In genomic region chr17:21177401-21177800, GRCh38 we compare ENCODE assay signal across 20 cellular contexts. TPM values are rescaled to one million over a fixed set of nuclear protein-coding genes. Genes with fewer than 3 reads are reported as not detected.
DNase-seq lines count a peak whose midpoint lies in the region; ATAC-seq and TF ChIP-seq lines count a peak whose summit lies in the region.
"Had no signal": no experiment of that assay in that cellular context is flagged by ENCODE, and none has a peak within 500 bp of the region (broad histone marks: within the 10 kb centered on the region; RNA-seq: fewer than 3 reads in every experiment).

No MANE protein-coding gene starts in this region.

- no peaks in the 10 kb centered on the region for H4K20me1 ChIP-seq in GM23338 (replicated peaks; ENCODE audit: insufficient read depth)

- H3K36me3 ChIP-seq in GM23338 (ENCODE audit: insufficient read depth), result no peaks in the 10 kb centered on the region
- peaks cover 9 to 76% (median 37%) of the 10 kb centered on the region in 4 donors for H3K36me3 ChIP-seq in esophagus muscularis mucosa
- peaks cover 11 to 75% (median 58%) of the 10 kb centered on the region in 4 donors for H3K36me3 ChIP-seq in stomach
- H3K36me3 ChIP-seq: SJCRH30 had no signal

- no peak overlapping the region for H3K4me2 ChIP-seq in GM23338
- H3K4me2 ChIP-seq: KMS-11, PC-9 had no signal

- peaks cover 9% of the 10 kb centered on the region for H3K36me3 Mint-ChIP-seq in GM23338 (ENCODE audit: low read depth)

- no peaks in the 10 kb centered on the region for H3K9me3 ChIP-seq in esophagus muscularis mucosa
- H3K9me3 ChIP-seq in stomach, result no peaks in the 10 kb centered on the region
- H3K9me3 ChIP-seq: SJCRH30 had no signal

- no peaks in the 10 kb centered on the region for H3K4me1 Mint-ChIP-seq in GM23338

- H3K4me1 ChIP-seq in GM23338 (ENCODE audit: insufficient read depth), result no peaks in the 10 kb centered on the region
- peaks cover 5 to 23% (median 7%) of the 10 kb centered on the region in 4 donors for H3K4me1 ChIP-seq in esophagus muscularis mucosa
- peaks cover 0 to 9% (median 0%) of the 10 kb centered on the region in 4 donors for H3K4me1 ChIP-seq in stomach
- H3K4me1 ChIP-seq: SJCRH30 had no signal

- TF ChIP-seq POLR2A in esophagus muscularis mucosa (IDR thresholded peaks at IDR 0.05; ENCODE audit: low read depth) (no peak), stomach (IDR thresholded peaks at IDR 0.05) (no peak)

- H3K27ac ChIP-seq in GM23338 (ENCODE audit: low read depth) (no peak overlapping the region), esophagus muscularis mucosa (replicated peaks in 1 of 4) (no peak overlapping the region), stomach (no peak overlapping the region)
- H3K27ac ChIP-seq: C4-2B, KMS-11, PC-9, RWPE1, SJCRH30 had no signal

- H3F3A ChIP-seq in GM23338 (replicated peaks; ENCODE audit: low read depth), result no peaks in the 10 kb centered on the region

- H3K9me3 Mint-ChIP-seq in GM23338, result no peaks in the 10 kb centered on the region
- H3K9me3 Mint-ChIP-seq: HFFc6 had no signal

- no peaks in the 10 kb centered on the region for H3K9me2 ChIP-seq in GM23338 (ENCODE audit: insufficient read depth)

- H3K4me3 ChIP-seq in GM23338 (no peak overlapping the region), esophagus muscularis mucosa (no peak overlapping the region), stomach (no peak overlapping the region)
- H3K4me3 ChIP-seq: PC-9, SJCRH30 had no signal

- TF ChIP-seq CTCF in GM23338 (conservative IDR thresholded peaks at IDR 0.05; ENCODE audit: low read depth in 2 of 2) (no peak), esophagus muscularis mucosa (IDR thresholded peaks at IDR 0.05) (no peak), stomach (IDR thresholded peaks at IDR 0.05) (no peak)

- no peak overlapping the region for H3K4me3 Mint-ChIP-seq in GM23338
- H3K4me3 Mint-ChIP-seq: HFFc6 had no signal

- ATAC-seq in GM23338, result no peak
- ATAC-seq in Right ventricle myocardium superior (ENCODE audit: poor library complexity), result no peak

- H3K27me3 Mint-ChIP-seq in GM23338 (ENCODE audit: insufficient read depth, low read depth, poor library complexity), result peaks cover 2% of the 10 kb centered on the region

- 95% methylated on average over 8 of the region's 8 CpGs for WGBS in esophagus muscularis mucosa
- 94 to 97% (median 96%) methylated on average over 7 to 8 of the region's 8 CpGs for WGBS in stomach, 5 donors

- DNase-seq in AG20443 (ENCODE audit: low spot score) (peak; percentile 3), GM23338 (ENCODE audit: low spot score) (no peak), esophagus muscularis mucosa (ENCODE audit: extremely low spot score) (peak; percentile 83), stomach (peak; percentile 0), Right ventricle myocardium superior (no peak), SIG-M5 (lab: John Stamatoyannopoulos, UW) (no peak)
- no peak for DNase-seq in stimulated activated CD4-positive, alpha-beta T cell treated with anti-CD3 and anti-CD28 coated beads, Interleukin-1b, Interleukin-23, amount 100 ng/mL, for 48 hours
- DNase-seq: AML-193, DND-41, GOT3, HFFc6, MV-4-11, NCI-H1694 treated with DMSO at 0.1 percent for 48 hours, NCI-H226, NCI-H524 treated with DMSO at 0.1 percent for 48 hours, PC-9, SJCRH30 had no signal

- no peaks in the 10 kb centered on the region for H3K79me2 ChIP-seq in GM23338 (replicated peaks; ENCODE audit: insufficient read depth)

- no peak overlapping the region for H2AFZ ChIP-seq in GM23338
- H2AFZ ChIP-seq: PC-9 had no signal

- H3K27me3 ChIP-seq in GM23338 (ENCODE audit: insufficient read depth), result no peaks in the 10 kb centered on the region
- H3K27me3 ChIP-seq in esophagus muscularis mucosa, result no peaks in the 10 kb centered on the region
- no peaks in the 10 kb centered on the region for H3K27me3 ChIP-seq in stomach
- H3K27me3 ChIP-seq: SJCRH30 had no signal

- peak overlapping the region; percentile 67; the same call in 1 of the 2 replicates for H3K27ac Mint-ChIP-seq in GM23338
- H3K27ac Mint-ChIP-seq: HFFc6 had no signal

- intact Hi-C loops in esophagus muscularis mucosa (cut with DNase I) (no loop called here), stomach (cut with DNase I; ENCODE audit: low total_unique reads) (no loop called here), Right ventricle myocardium superior (cut with DNase I) (no loop called here)

- TF ChIP-seq EP300 in esophagus muscularis mucosa (IDR thresholded peaks at IDR 0.05) (no peak), stomach (IDR thresholded peaks at IDR 0.05) (no peak)

TF ChIP-seq in GM23338, 12 proteins besides CTCF, POLR2A, EP300 and RAD21 (continues in another document):
- no peak for TF ChIP-seq ZNF331 (CRISPR knock-in tag; IDR thresholded peaks at IDR 0.05; ENCODE audit: low read depth)
- TF ChIP-seq EZH2phosphoT487 (IDR thresholded peaks at IDR 0.05; ENCODE audit: unreplicated experiment), result no peak
- no peak for TF ChIP-seq ZNF114 (CRISPR knock-in tag; IDR thresholded peaks at IDR 0.05)
- TF ChIP-seq ETS1 (IDR thresholded peaks at IDR 0.05), result no peak
- no peak for TF ChIP-seq EZH2 (IDR thresholded peaks at IDR 0.05; ENCODE audit: low read depth, unreplicated experiment)
- no peak for TF ChIP-seq REST (IDR thresholded peaks at IDR 0.05; ENCODE audit: unreplicated experiment)
- no peak for TF ChIP-seq STAT1 (IDR thresholded peaks at IDR 0.05; ENCODE audit: unreplicated experiment)
- TF ChIP-seq NANOG (IDR thresholded peaks at IDR 0.05; ENCODE audit: borderline replicate concordance), result no peak

RNA-seq across cellular contexts. Expression of gene TMEM11, which starts 36.6 kb away (rescaled TPM):
- total RNA-seq in GM23338 (2014; rRNA removed; shearing (Covaris generic)), result 38.5 and 40.0 TPM in 2 replicates
- polyA plus RNA-seq in GM23338 (2016; fragmentation: Nextera tagmentation; extraction: Ambion mirVana) (84.8 and 90.2 TPM in 2 replicates), stomach (10 to 100 TPM; 23.8 to 30.8 (median 25.0) TPM)
- total RNA-seq in esophagus muscularis mucosa (10 to 100 TPM; 24.1 to 31.0 (median 26.0) TPM), stomach (10 to 100 TPM in 1 of 5 donors, 1 to 10 TPM in 3, under 1 TPM in 1; 0.87 to 17.7 (median 2.3) TPM), Right ventricle myocardium superior (31.9 TPM)

RNA-seq across cellular contexts. Expression of gene DHRS7B, which starts 50.6 kb away (rescaled TPM):
- total RNA-seq in GM23338 (2014; rRNA removed; shearing (Covaris generic)), result 24.7 and 26.6 TPM in 2 replicates
- polyA plus RNA-seq in GM23338 (2016; fragmentation: Nextera tagmentation; extraction: Ambion mirVana) (26.8 and 27.9 TPM in 2 replicates), stomach (10 to 100 TPM; 12.8 to 27.8 (median 20.3) TPM)
- total RNA-seq in esophagus muscularis mucosa (10 to 100 TPM; 24.0 to 30.3 (median 28.8) TPM), stomach (10 to 100 TPM in 3 of 5 donors, 1 to 10 TPM in 1, not detected in 1; 5.8 to 32.9 (median 19.5) TPM), Right ventricle myocardium superior (22.4 TPM)

Comparison
In these comparisons a context has a peak if more than half of its experiments do, and no peak if none do; other contexts are left out.
1. DNase-seq: peak in AG20443 (single experiment), esophagus muscularis mucosa (single experiment) and stomach (single experiment); none in GM23338 (single experiment), Right ventricle myocardium superior (single experiment), SIG-M5 (single experiment) and stimulated activated CD4-positive, alpha-beta T cell treated with anti-CD3 and anti-CD28 coated beads, Interleukin-1b, Interleukin-23, amount 100 ng/mL, for 48 hours (single experiment).